ENCODE assay signal across 11 cellular contexts in genomic region chr6:46014054-46014453, GRCh38. TPM values are rescaled to one million over a fixed set of nuclear protein-coding genes. Genes with fewer than 3 reads are reported as not detected.
DNase-seq lines count a peak whose midpoint lies in the region; ATAC-seq, FAIRE-seq and TF ChIP-seq lines count a peak whose summit lies in the region.
"Had no signal": no experiment of that assay in that cellular context is flagged by ENCODE, and none has a peak within 500 bp of the region (broad histone marks: within the 10 kb centered on the region; RNA-seq: fewer than 3 reads in every experiment).

No MANE protein-coding gene starts in this region.

- H3K4me3 ChIP-seq in psoas muscle: peak overlapping the region; percentile 90

- POLR2A ChIA-PET in T-cell (lab: Charles Lee): no interaction called here

- no peak for FAIRE-seq in GM12891 (lab: Jason Lieb, UNC)
- FAIRE-seq: GM12892, RCC 7860 had no signal

- H3K27me3 Mint-ChIP-seq in Calu3 (ENCODE audit: unreplicated experiment) (peaks cover 26% of the 10 kb centered on the region), T-cell (peaks cover 12% of the 10 kb centered on the region in 2 donors), glutamatergic neuron (ENCODE audit: unreplicated experiment) (peaks cover 9% of the 10 kb centered on the region)

- no TSS peak for BruUV-seq in Calu3 (replicated peaks; lab: Mats Ljungman, UMichigan)

- ATAC-seq in T-cell (replicated peaks in 1 of 4) (peak in 3 of 4 experiments; percentile 18 to 55 (median 23)), psoas muscle (no peak), GM19467 (IDR thresholded peaks at IDR 0.05; ENCODE audit: unreplicated experiment) (no peak), HG02678 (IDR thresholded peaks at IDR 0.05; ENCODE audit: unreplicated experiment) (no peak)

- TF ChIP-seq CTCF in Calu3 (IDR thresholded peaks at IDR 0.05; ENCODE audit: unreplicated experiment) (no peak), glutamatergic neuron (IDR thresholded peaks at IDR 0.05; ENCODE audit: partially characterized antibody, unreplicated experiment) (no peak), psoas muscle (IDR thresholded peaks at IDR 0.05) (no peak)

- H3K4me1 Mint-ChIP-seq in Calu3 (ENCODE audit: low read depth, unreplicated experiment) (peaks cover 33% of the 10 kb centered on the region), T-cell (peaks cover 59 to 66% (median 62%) of the 10 kb centered on the region in 3 donors), glutamatergic neuron (ENCODE audit: low read depth, unreplicated experiment) (no peaks in the 10 kb centered on the region)

- peak overlapping the region; percentile 99 for H3K27ac ChIP-seq in psoas muscle

- TF ChIP-seq POLR2A in GM12891 (IDR thresholded peaks at IDR 0.05; ENCODE audit: low read depth, low read length): no peak

- peaks cover 16% of the 10 kb centered on the region for H3K36me3 Mint-ChIP-seq in Calu3 (ENCODE audit: insufficient read depth, unreplicated experiment)
- peaks cover 4% of the 10 kb centered on the region for H3K36me3 Mint-ChIP-seq in T-cell
- H3K36me3 Mint-ChIP-seq in glutamatergic neuron (ENCODE audit: unreplicated experiment): peaks cover 8% of the 10 kb centered on the region

- intact Hi-C loops in Calu3 (cut with micrococcal nuclease; ENCODE audit: unreplicated experiment): loop anchor here (10.0 kb wide), 1 partner anchor 79 kb away; no protein-coding TSS in a partner anchor
- intact Hi-C loops in psoas muscle (cut with DNase I): loop anchor here (2.0 to 5.0 kb wide), 3 partner anchors 67 to 83 kb away; no protein-coding TSS in a partner anchor

- H3K36me3 ChIP-seq in psoas muscle (ENCODE audit: insufficient read depth in 1 of 2, low read depth in 1 of 2): peaks cover 0 to 7% of the 10 kb centered on the region in 2 donors

- H3K27ac Mint-ChIP-seq in Calu3 (ENCODE audit: unreplicated experiment): no peak overlapping the region
- H3K27ac Mint-ChIP-seq in T-cell: peak overlapping the region; percentile 96 to 97
- no peak overlapping the region for H3K27ac Mint-ChIP-seq in glutamatergic neuron (ENCODE audit: unreplicated experiment)

- WGBS in psoas muscle, 3 donors: 40 to 51% (median 42%) methylated on average over 2 of the region's 2 CpGs

- CTCF ChIA-PET in Calu3 (lab: Charles Lee): no interaction called here
- CTCF ChIA-PET in T-cell (lab: Charles Lee): interaction anchor here in 1 of 2 donors (1.8 kb wide), 1 partner anchor 83 kb away, joined by 7 read pairs; no protein-coding TSS in a partner anchor

- H3K9me3 ChIP-seq in psoas muscle: no peaks in the 10 kb centered on the region

- no peak for DNase-seq in Calu3
- DNase-seq in T-cell: no peak
- no peak for DNase-seq in glutamatergic neuron
- DNase-seq in psoas muscle: no peak
- no peak for DNase-seq in GM12891 (ENCODE audit: insufficient read length, low spot score)
- DNase-seq in NCI-H128 (lab: John Stamatoyannopoulos, UW; ENCODE audit: unreplicated experiment): no peak
- DNase-seq: COR-L47 had no signal

- H3K27me3 ChIP-seq in psoas muscle (ENCODE audit: insufficient read depth in 3 of 3, low read length in 2 of 3): no peaks in the 10 kb centered on the region

- H3K4me3 Mint-ChIP-seq in Calu3 (ENCODE audit: low read depth, unreplicated experiment) (peak overlapping the region; percentile 80), T-cell (peak overlapping the region; percentile 77 to 91 (median 89)), glutamatergic neuron (ENCODE audit: unreplicated experiment) (peak overlapping the region; percentile 83)

- peaks cover 47% of the 10 kb centered on the region for H3K4me1 ChIP-seq in psoas muscle

- H3K9me3 Mint-ChIP-seq in Calu3 (ENCODE audit: low read depth, unreplicated experiment) (no peaks in the 10 kb centered on the region), T-cell (no peaks in the 10 kb centered on the region), glutamatergic neuron (ENCODE audit: unreplicated experiment) (no peaks in the 10 kb centered on the region)

TF ChIP-seq in GM12891, 5 proteins besides CTCF, POLR2A, EP300 and RAD21:
- no peak for TF ChIP-seq PAX5 (IDR thresholded peaks at IDR 0.05; ENCODE audit: insufficient read depth, low read length, severe bottlenecking)
- no peak for TF ChIP-seq SPI1 (IDR thresholded peaks at IDR 0.05; ENCODE audit: low read depth, low read length)
- TF ChIP-seq POLR2AphosphoS5 (IDR thresholded peaks at IDR 0.05; ENCODE audit: low read depth, low read length): no peak
- TF ChIP-seq POU2F2 (IDR thresholded peaks at IDR 0.05; ENCODE audit: low read depth, low read length): no peak
- no peak for TF ChIP-seq TAF1 (IDR thresholded peaks at IDR 0.05; ENCODE audit: low read depth, low read length)

RNA-seq across cellular contexts. Expression of gene CLIC5, which starts 1.6 kb away (rescaled TPM):
- total RNA-seq in Calu3 (2022) (3.3 and 5.1 TPM in 2 replicates), T-cell (10 to 100 TPM in 1 of 5 donors, 1 to 10 TPM in 4; 3.8 to 17.8 (median 7.1) TPM), glutamatergic neuron (ENCODE audit: unreplicated experiment) (not detected), psoas muscle (100 to 1,000 TPM; 166 to 285 (median 211) TPM)
- 10 to 100 TPM; 30.2 to 84.5 (median 82.4) TPM for polyA plus RNA-seq in psoas muscle
- polyA plus RNA-seq in GM12891 (2012; ENCODE audit: low read depth, missing spikeins): not detected

Comparison
In these comparisons a context has a peak if more than half of its experiments do, and no peak if none do; other contexts are left out.
1. H3K27ac Mint-ChIP-seq: peak in T-cell (2 of 2); none in Calu3 (single experiment) and glutamatergic neuron (single experiment).
2. ATAC-seq: peak in T-cell (3 of 4); none in psoas muscle (0 of 4), GM19467 (single experiment) and HG02678 (single experiment).
3. RNA of gene CLIC5, which starts 1.6 kb away (total RNA-seq): 166 to 285 TPM in psoas muscle; 3.8 to 17.8 TPM in T-cell, 3.3 to 5.1 TPM in Calu3 and not detected in glutamatergic neuron (single experiment); every median in the first group is over 4 times any median in the second.
4. Peak in every context shown above with its lines, with median percentiles within 50 percentile points of each other: H3K4me3 Mint-ChIP-seq.